19 cellular contexts compared by ENCODE assay signal in genomic region chr4:150150545-150151156, GRCh38.
DNase-seq lines count a peak whose midpoint lies in the region; ATAC-seq and TF ChIP-seq lines count a peak whose summit lies in the region.
"Had no signal": no experiment of that assay in that cellular context is flagged by ENCODE, and none has a peak within 500 bp of the region (broad histone marks: within the 10 kb centered on the region; RNA-seq: fewer than 3 reads in every experiment).

No MANE protein-coding gene starts in this region.

- no peak overlapping the region for H3K4me2 ChIP-seq in IMR-90 (ENCODE audit: low read depth, low read length)
- H3K4me2 ChIP-seq: KMS-11 had no signal

- H3K23ac ChIP-seq in IMR-90 (ENCODE audit: low read depth, low read length) = no peak overlapping the region

- no peak overlapping the region for H2AFZ ChIP-seq in IMR-90 (replicated peaks; ENCODE audit: low read length, poor library complexity)

- dilution Hi-C loops in IMR-90 (cut with HindIII; ENCODE audit: low sequenced_read_pairs, unreplicated experiment) = no loop called here

- H4K8ac ChIP-seq in IMR-90 (ENCODE audit: low read depth in 2 of 2, low read length in 2 of 2) = no peak overlapping the region

- peaks cover 12% of the 10 kb centered on the region for H3K9me1 ChIP-seq in IMR-90 (ENCODE audit: insufficient read depth, low read length)

- H2BK20ac ChIP-seq in IMR-90 (ENCODE audit: low read depth, low read length) = no peak overlapping the region

- CTCF ChIA-PET in IMR-90 (lab: Yijun Ruan, JAX) = no interaction called here

- H3K9me3 ChIP-seq in IMR-90 (ENCODE audit: control insufficient read depth, insufficient read depth, low read length) (no peaks in the 10 kb centered on the region), tibial artery (no peaks in the 10 kb centered on the region)
- H3K9me3 ChIP-seq: lower lobe of right lung, prostate gland, thoracic aorta had no signal

- H3K27me3 ChIP-seq in IMR-90 (ENCODE audit: control insufficient read depth, insufficient read depth, low read length) (no peaks in the 10 kb centered on the region), tibial artery (no peaks in the 10 kb centered on the region)

- in situ Hi-C loops in IMR-90 (cut with MboI; ENCODE audit: low sequenced_read_pairs) = no loop called here

- intact Hi-C loops in IMR-90 (cut with micrococcal nuclease) (no loop called here), left ventricle myocardium superior (cut with micrococcal nuclease) (no loop called here), tibial artery (cut with DNase I; ENCODE audit: low total_unique reads) (no loop called here)

- no TSS peak for BruUV-seq in IMR-90 (replicated peaks; lab: Mats Ljungman, UMichigan)

- no peak overlapping the region for H4K91ac ChIP-seq in IMR-90 (ENCODE audit: insufficient read depth, low read depth, low read length)

- DNase-seq in IMR-90 (no peak), amygdala (lab: John Stamatoyannopoulos, UW) (peak in 44 of 56 donors; percentile 4 to 84 (median 37)), left ventricle myocardium superior (peak; percentile 49), occipital lobe (lab: John Stamatoyannopoulos, UW) (peak; percentile 17), tibial artery (no peak), ecto neural progenitor cell (ENCODE audit: low spot score) (no peak)
- DNase-seq in activated CD4-positive, alpha-beta T cell treated with anti-CD3 and anti-CD28 coated beads, Interleukin-2, amount 50 U/mL, for 1 hour = no peak
- DNase-seq: activated CD4-positive, alpha-beta T cell treated with anti-CD3 and anti-CD28 coated beads, Interleukin-2, amount 10 ng/mL, durations not matched to agents 24 days and 14 days; activated CD8-positive, alpha-beta memory T cell treated with anti-CD3 and anti-CD28 coated beads, Interleukin-2, amount 50 U/mL, for 48 hours; AML-193; aorta; lower lobe of right lung; naive thymus-derived CD4-positive, alpha-beta T cell; NCI-H2171 treated with DMSO at 0.1 percent for 48 hours; RPMI8226 had no signal

- no peaks in the 10 kb centered on the region for H4K20me1 ChIP-seq in IMR-90 (ENCODE audit: insufficient read depth, low read length)

- no peak overlapping the region for H3K9ac ChIP-seq in IMR-90 (ENCODE audit: low read depth, low read length)
- H3K9ac ChIP-seq: KMS-11 had no signal

- no peak overlapping the region for H2AK9ac ChIP-seq in IMR-90 (replicated peaks; ENCODE audit: low read depth, low read length, poor library complexity)

- H3K4ac ChIP-seq in IMR-90 (ENCODE audit: low read depth, low read length) = no peak overlapping the region

- H2AK5ac ChIP-seq in IMR-90 (ENCODE audit: low read depth, low read length) = peak overlapping the region; percentile 77; the same call in 1 of the 2 replicates

- TF ChIP-seq CTCF in IMR-90 (conservative IDR thresholded peaks at IDR 0.05; ENCODE audit: low read depth, low read length) (no peak), tibial artery (IDR thresholded peaks at IDR 0.05) (no peak)

- no peak overlapping the region for H4K5ac ChIP-seq in IMR-90 (ENCODE audit: low read depth, low read length)

- H3K4me1 ChIP-seq in IMR-90 (ENCODE audit: control insufficient read depth, insufficient read depth, low read length) (peaks cover 5% of the 10 kb centered on the region), tibial artery (peaks cover 0 to 32% (median 9%) of the 10 kb centered on the region in 4 donors)
- H3K4me1 ChIP-seq: prostate gland had no signal

- no peak overlapping the region for H3K27ac ChIP-seq in IMR-90 (ENCODE audit: insufficient read depth, low read length)
- no peak overlapping the region for H3K27ac ChIP-seq in tibial artery
- H3K27ac ChIP-seq: KMS-11, lower lobe of right lung, prostate gland, thoracic aorta had no signal

- ATAC-seq in IMR-90 (ENCODE audit: low read depth) (no peak), left ventricle myocardium superior (peak; percentile 96), HG02588 (IDR thresholded peaks at IDR 0.05; ENCODE audit: unreplicated experiment) (no peak)
- ATAC-seq: lower lobe of right lung; naive thymus-derived CD4-positive, alpha-beta T cell had no signal

- no peak for TF ChIP-seq POLR2A in IMR-90 (IDR thresholded peaks at IDR 0.05; ENCODE audit: low read depth, low read length)

- H3K4me3 ChIP-seq in IMR-90 (ENCODE audit: insufficient read depth, low read depth, low read length) (no peak overlapping the region), tibial artery (no peak overlapping the region)
- H3K4me3 ChIP-seq: lower lobe of right lung, prostate gland, thoracic aorta had no signal

- no CpG with 5 or more reads among the region's 2 CpGs for WGBS in IMR-90 (ENCODE audit: extremely low coverage in 2 of 2, insufficient read length in 1 of 2), 2 experiments

- no peak overlapping the region for H2BK15ac ChIP-seq in IMR-90 (ENCODE audit: low read depth, low read length)

- POLR2A ChIA-PET in IMR-90 (lab: Charles Lee; ENCODE audit: unreplicated experiment) = no interaction called here

- peaks cover 57 to 66% of the 10 kb centered on the region in 2 experiments for H3K79me1 ChIP-seq in IMR-90 (ENCODE audit: low read depth in 1 of 2, low read length in 2 of 2)

- 0 out of 2 replicates have a peak overlapping the region, but pooled peaks have one; percentile 27 for H2BK120ac ChIP-seq in IMR-90 (ENCODE audit: low read depth, low read length)

- TF ChIP-seq RAD21 in IMR-90 (IDR thresholded peaks at IDR 0.05; ENCODE audit: low read length) = no peak

- H3K36me3 ChIP-seq in IMR-90 (ENCODE audit: control insufficient read depth, insufficient read depth, low read length) (no peaks in the 10 kb centered on the region), tibial artery (no peaks in the 10 kb centered on the region)
- H3K36me3 ChIP-seq: lower lobe of right lung, prostate gland, thoracic aorta had no signal

- H3K56ac ChIP-seq in IMR-90 (ENCODE audit: extremely low read depth, insufficient read depth, low read length) = no peak overlapping the region

- H3K14ac ChIP-seq in IMR-90 (replicated peaks; ENCODE audit: low read depth, low read length) = no peak overlapping the region

- no peak overlapping the region for H2BK5ac ChIP-seq in IMR-90 (ENCODE audit: low read depth, low read length, poor library complexity, severe bottlenecking)

- H3K18ac ChIP-seq in IMR-90 (ENCODE audit: low read depth, low read length) = no peak overlapping the region

TF ChIP-seq in IMR-90, 13 proteins besides CTCF, POLR2A, EP300 and RAD21:
- TF ChIP-seq CHD1 (IDR thresholded peaks at IDR 0.05; ENCODE audit: low read depth, low read length) (no peak), FOS (IDR thresholded peaks at IDR 0.05; ENCODE audit: low read depth, low read length) (no peak), MXI1 (IDR thresholded peaks at IDR 0.05; ENCODE audit: borderline replicate concordance, low read depth, low read length) (no peak), USF2 (IDR thresholded peaks at IDR 0.05; ENCODE audit: low read depth, low read length) (no peak), MAZ (IDR thresholded peaks at IDR 0.05; ENCODE audit: borderline replicate concordance, low read depth, low read length) (no peak), BHLHE40 (IDR thresholded peaks at IDR 0.05; ENCODE audit: low read depth, low read length) (no peak), CEBPB (IDR thresholded peaks at IDR 0.05; ENCODE audit: low read depth, low read length) (no peak), RCOR1 (IDR thresholded peaks at IDR 0.05; ENCODE audit: insufficient replicate concordance, low read length) (no peak), RFX5 (IDR thresholded peaks at IDR 0.05; ENCODE audit: low read depth, low read length) (no peak), SMC3 (IDR thresholded peaks at IDR 0.05; ENCODE audit: low read depth, low read length) (no peak), ELK1 (IDR thresholded peaks at IDR 0.05; ENCODE audit: borderline replicate concordance, low read depth, low read length) (no peak), MAFK (IDR thresholded peaks at IDR 0.05; ENCODE audit: low read depth, low read length) (no peak), NFE2L2 (IDR thresholded peaks at IDR 0.05; ENCODE audit: low read depth, low read length) (no peak)

Comparison
In these comparisons a context has a peak if more than half of its experiments do, and no peak if none do; other contexts are left out.
1. DNase-seq: peak in amygdala (44 of 56), left ventricle myocardium superior (single experiment) and occipital lobe (single experiment); none in IMR-90 (single experiment), activated CD4-positive, alpha-beta T cell treated with anti-CD3 and anti-CD28 coated beads, Interleukin-2, amount 50 U/mL, for 1 hour (single experiment), tibial artery (0 of 2) and ecto neural progenitor cell (single experiment).